ENCODE assay signal across 25 cellular contexts in the genomic region with DNA sequence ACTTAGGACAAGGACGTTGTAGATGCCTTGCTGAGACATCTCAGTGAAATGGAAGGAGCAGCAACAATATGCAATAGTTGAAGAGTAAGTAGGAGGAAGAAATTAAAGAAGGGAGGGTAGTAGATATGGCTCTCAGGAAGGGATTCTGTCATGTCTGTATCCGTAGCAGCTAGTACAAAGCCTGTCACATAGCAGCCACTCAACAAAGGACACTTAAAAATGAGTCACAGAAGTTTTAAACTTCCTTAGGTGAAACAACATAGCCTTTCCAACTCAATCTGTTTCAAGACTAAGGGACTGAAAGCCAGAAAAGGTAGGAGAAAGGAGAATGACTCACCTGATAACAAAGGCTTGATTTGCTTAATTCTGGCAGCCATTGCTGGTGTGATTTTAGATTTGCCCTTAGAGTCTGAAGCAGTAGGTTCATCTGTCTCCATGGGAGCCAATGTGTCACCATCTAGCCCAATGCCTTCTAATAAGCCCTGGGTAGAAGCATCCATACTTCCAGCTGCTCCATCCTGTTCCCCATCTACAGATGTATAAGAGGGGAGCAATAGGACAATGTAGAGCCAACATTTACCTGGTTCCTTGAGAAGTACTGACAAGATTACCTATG.
DNase-seq lines count a peak whose midpoint lies in the region; ATAC-seq and TF ChIP-seq lines count a peak whose summit lies in the region.
"Had no signal": no experiment of that assay in that cellular context is flagged by ENCODE, and none has a peak within 500 bp of the region (broad histone marks: within the 10 kb centered on the region; RNA-seq: fewer than 3 reads in every experiment).

No MANE protein-coding gene starts in this region.

- H3K4me1 ChIP-seq in breast epithelium: no peaks in the 10 kb centered on the region
- no peaks in the 10 kb centered on the region for H3K4me1 ChIP-seq in PC-3 (ENCODE audit: insufficient read depth, low read length)
- H3K4me1 ChIP-seq: right lobe of liver had no signal

- CTCF ChIA-PET in MCF 10A (lab: Yijun Ruan, JAX): no interaction called here
- CTCF ChIA-PET in PC-3 (lab: Charles Lee): no interaction called here

- TF ChIP-seq CTCF in MCF 10A (IDR thresholded peaks at IDR 0.05; ENCODE audit: unreplicated experiment) (no peak), breast epithelium (IDR thresholded peaks at IDR 0.05) (no peak), PC-3 (conservative IDR thresholded peaks at IDR 0.05; ENCODE audit: low read depth, low read length) (no peak), type B pancreatic cell (conservative IDR thresholded peaks at IDR 0.05) (no peak)

- no peak overlapping the region for H3K27ac ChIP-seq in breast epithelium
- H3K27ac ChIP-seq in PC-3 (ENCODE audit: low read length): no peak overlapping the region
- H3K27ac ChIP-seq: right lobe of liver, thoracic aorta, vagina, VCaP had no signal

- no peaks in the 10 kb centered on the region; the same call in 1 of the 2 replicates for H3K79me2 ChIP-seq in PC-3 (ENCODE audit: low read length)

- H3K36me3 ChIP-seq in breast epithelium (no peaks in the 10 kb centered on the region), PC-3 (ENCODE audit: low read depth, low read length) (peaks cover 69% of the 10 kb centered on the region)

- BruUV-seq in MCF 10A (replicated peaks; lab: Mats Ljungman, UMichigan) (no TSS peak), PC-3 (replicated peaks; lab: Mats Ljungman, UMichigan) (no TSS peak)

- no peak overlapping the region for H3K9ac ChIP-seq in PC-3 (ENCODE audit: low read length)

- no peaks in the 10 kb centered on the region for H3K9me3 Mint-ChIP-seq in MCF 10A (ENCODE audit: unreplicated experiment)
- H3K9me3 Mint-ChIP-seq in stimulated activated memory B cell treated with anti-CD40 and anti-IgM and Interleukin-4, amounts not matched to agents 10 μg/mL and 1 μg/mL and 100 μg/mL, for 72 hours: no peaks in the 10 kb centered on the region
- no peaks in the 10 kb centered on the region for H3K9me3 Mint-ChIP-seq in type B pancreatic cell
- H3K9me3 Mint-ChIP-seq: activated naive CD8-positive, alpha-beta T cell treated with anti-CD3 and anti-CD28 coated beads, Interleukin-2, amount 10 ng/mL, durations not matched to agents 7 days and 5 days had no signal

- H3K9me3 ChIP-seq in breast epithelium (no peaks in the 10 kb centered on the region), PC-3 (ENCODE audit: low read length) (no peaks in the 10 kb centered on the region)
- H3K9me3 ChIP-seq: right lobe of liver, thoracic aorta, vagina had no signal

- no peak overlapping the region for H2AFZ ChIP-seq in PC-3 (ENCODE audit: low read length)

- no peak overlapping the region for H3K4me2 ChIP-seq in PC-3 (ENCODE audit: low read length)

- intact Hi-C loops in MCF 10A (cut with micrococcal nuclease) (no loop called here), breast epithelium (cut with DNase I; ENCODE audit: low total_unique reads) (loop anchor here (2.0 kb wide), 1 partner anchor 79 kb away; no protein-coding TSS in a partner anchor), PC-3 (cut with micrococcal nuclease) (no loop called here)

- H3K27me3 ChIP-seq in breast epithelium (peaks cover 0 to 33% of the 10 kb centered on the region in 2 donors), PC-3 (ENCODE audit: low read length) (no peaks in the 10 kb centered on the region)
- H3K27me3 ChIP-seq: right lobe of liver, vagina had no signal

- no peaks in the 10 kb centered on the region for H3F3A ChIP-seq in PC-3 (ENCODE audit: low read length, unreplicated experiment)

- peaks cover 57% of the 10 kb centered on the region for H3K27me3 Mint-ChIP-seq in MCF 10A (ENCODE audit: insufficient read depth, unreplicated experiment)
- H3K27me3 Mint-ChIP-seq in stimulated activated memory B cell treated with anti-CD40 and anti-IgM and Interleukin-4, amounts not matched to agents 10 μg/mL and 1 μg/mL and 100 μg/mL, for 72 hours: no peaks in the 10 kb centered on the region
- H3K27me3 Mint-ChIP-seq in type B pancreatic cell: no peaks in the 10 kb centered on the region
- H3K27me3 Mint-ChIP-seq: activated naive CD8-positive, alpha-beta T cell treated with anti-CD3 and anti-CD28 coated beads, Interleukin-2, amount 10 ng/mL, durations not matched to agents 7 days and 5 days; CD4-positive, CD25-positive, alpha-beta regulatory T cell; progenitor cell of endocrine pancreas had no signal

- ATAC-seq in PC-3: peak; percentile 29; the same call in 1 of the 2 replicates
- ATAC-seq in stimulated activated memory B cell treated with anti-CD40 and anti-IgM and Interleukin-4, amounts not matched to agents 10 μg/mL and 1 μg/mL and 100 μg/mL, for 72 hours: no peak
- ATAC-seq in HG03139 (IDR thresholded peaks at IDR 0.05; ENCODE audit: unreplicated experiment): no peak
- ATAC-seq: left ventricle myocardium superior, right lobe of liver, SK-N-SH treated with all-trans-retinoic acid at 6 μM for 48 hours had no signal

- H3K4me3 Mint-ChIP-seq in MCF 10A (ENCODE audit: unreplicated experiment) (no peak overlapping the region), type B pancreatic cell (no peak overlapping the region)
- H3K4me3 Mint-ChIP-seq in stimulated activated memory B cell treated with anti-CD40 and anti-IgM and Interleukin-4, amounts not matched to agents 10 μg/mL and 1 μg/mL and 100 μg/mL, for 72 hours: no peak overlapping the region
- H3K4me3 Mint-ChIP-seq: activated naive CD8-positive, alpha-beta T cell treated with anti-CD3 and anti-CD28 coated beads, Interleukin-2, amount 10 ng/mL, durations not matched to agents 7 days and 5 days; CD4-positive, CD25-positive, alpha-beta regulatory T cell had no signal

- no peak overlapping the region for H3K27ac Mint-ChIP-seq in MCF 10A (ENCODE audit: low read depth, unreplicated experiment)
- H3K27ac Mint-ChIP-seq in stimulated activated memory B cell treated with anti-CD40 and anti-IgM and Interleukin-4, amounts not matched to agents 10 μg/mL and 1 μg/mL and 100 μg/mL, for 72 hours: peak overlapping the region; percentile 62
- no peak overlapping the region for H3K27ac Mint-ChIP-seq in type B pancreatic cell
- H3K27ac Mint-ChIP-seq: activated naive CD8-positive, alpha-beta T cell treated with anti-CD3 and anti-CD28 coated beads, Interleukin-2, amount 10 ng/mL, durations not matched to agents 7 days and 5 days; CD4-positive, CD25-positive, alpha-beta regulatory T cell; progenitor cell of endocrine pancreas had no signal

- no peak overlapping the region for H3K4me3 ChIP-seq in breast epithelium
- no peak overlapping the region for H3K4me3 ChIP-seq in PC-3 (ENCODE audit: low read length)
- H3K4me3 ChIP-seq: right lobe of liver, thoracic aorta, vagina had no signal

- TF ChIP-seq POLR2A in breast epithelium (IDR thresholded peaks at IDR 0.05): no peak

- no peaks in the 10 kb centered on the region for H3K4me1 Mint-ChIP-seq in MCF 10A (ENCODE audit: insufficient read depth, unreplicated experiment)
- peaks cover 6% of the 10 kb centered on the region for H3K4me1 Mint-ChIP-seq in stimulated activated memory B cell treated with anti-CD40 and anti-IgM and Interleukin-4, amounts not matched to agents 10 μg/mL and 1 μg/mL and 100 μg/mL, for 72 hours
- H3K4me1 Mint-ChIP-seq in type B pancreatic cell (ENCODE audit: unreplicated experiment): no peaks in the 10 kb centered on the region
- H3K4me1 Mint-ChIP-seq: CD4-positive, CD25-positive, alpha-beta regulatory T cell had no signal

- no peaks in the 10 kb centered on the region for H3K9me2 ChIP-seq in PC-3 (replicated peaks; ENCODE audit: low read length)

- H4K20me1 ChIP-seq in PC-3 (ENCODE audit: low read length): 0 out of 2 replicates have a peak, but pooled peaks cover 7% of the 10 kb centered on the region

- peak; percentile 1 for DNase-seq in MCF 10A (ENCODE audit: unreplicated experiment)
- DNase-seq in breast epithelium (ENCODE audit: low spot score in 2 of 2): no peak
- DNase-seq in PC-3: peak; percentile 3
- DNase-seq in astrocyte of the hippocampus (ENCODE audit: low read depth, low spot score): peak; percentile 7
- DNase-seq in T1000 (lab: John Stamatoyannopoulos, UW): no peak
- no peak for DNase-seq in type B pancreatic cell (ENCODE audit: extremely low spot score, unreplicated experiment)
- DNase-seq: activated CD4-positive, alpha-beta T cell treated with anti-CD3 and anti-CD28 coated beads, Interleukin-2, amount 50 U/mL, for 4 hours; activated naive CD8-positive, alpha-beta T cell treated with anti-CD3 and anti-CD28 coated beads, Interleukin-2, amount 10 ng/mL, durations not matched to agents 7 days and 5 days; CD4-positive, CD25-positive, alpha-beta regulatory T cell; HCEC 1CT; KG1; left ventricle myocardium superior; NCI-H1417; NCI-H2081 treated with DMSO at 0.1 percent for 48 hours; NCI-H82; right lobe of liver; stimulated activated CD4-positive, alpha-beta T cell treated with anti-CD3 and anti-CD28 coated beads, Interleukin-4, amount 100 ng/mL, for 1 hour; stimulated activated naive CD4-positive, alpha-beta T cell had no signal

- POLR2A ChIA-PET in MCF 10A (lab: Yijun Ruan, JAX): no interaction called here
- POLR2A ChIA-PET in PC-3 (lab: Charles Lee; ENCODE audit: unreplicated experiment): no interaction called here

- H3K36me3 Mint-ChIP-seq in MCF 10A (ENCODE audit: insufficient read depth, unreplicated experiment) (peaks cover 76% of the 10 kb centered on the region), type B pancreatic cell (peaks cover 8% of the 10 kb centered on the region)
- peaks cover 12% of the 10 kb centered on the region for H3K36me3 Mint-ChIP-seq in stimulated activated memory B cell treated with anti-CD40 and anti-IgM and Interleukin-4, amounts not matched to agents 10 μg/mL and 1 μg/mL and 100 μg/mL, for 72 hours

Comparison
In these comparisons a context has a peak if more than half of its experiments do, and no peak if none do; other contexts are left out.
1. DNase-seq: peak in MCF 10A (single experiment), PC-3 (single experiment) and astrocyte of the hippocampus (single experiment); none in breast epithelium (0 of 2), T1000 (single experiment) and type B pancreatic cell (single experiment).